Comparison of ENCODE assay signal across 8 cellular contexts in the genomic region with DNA sequence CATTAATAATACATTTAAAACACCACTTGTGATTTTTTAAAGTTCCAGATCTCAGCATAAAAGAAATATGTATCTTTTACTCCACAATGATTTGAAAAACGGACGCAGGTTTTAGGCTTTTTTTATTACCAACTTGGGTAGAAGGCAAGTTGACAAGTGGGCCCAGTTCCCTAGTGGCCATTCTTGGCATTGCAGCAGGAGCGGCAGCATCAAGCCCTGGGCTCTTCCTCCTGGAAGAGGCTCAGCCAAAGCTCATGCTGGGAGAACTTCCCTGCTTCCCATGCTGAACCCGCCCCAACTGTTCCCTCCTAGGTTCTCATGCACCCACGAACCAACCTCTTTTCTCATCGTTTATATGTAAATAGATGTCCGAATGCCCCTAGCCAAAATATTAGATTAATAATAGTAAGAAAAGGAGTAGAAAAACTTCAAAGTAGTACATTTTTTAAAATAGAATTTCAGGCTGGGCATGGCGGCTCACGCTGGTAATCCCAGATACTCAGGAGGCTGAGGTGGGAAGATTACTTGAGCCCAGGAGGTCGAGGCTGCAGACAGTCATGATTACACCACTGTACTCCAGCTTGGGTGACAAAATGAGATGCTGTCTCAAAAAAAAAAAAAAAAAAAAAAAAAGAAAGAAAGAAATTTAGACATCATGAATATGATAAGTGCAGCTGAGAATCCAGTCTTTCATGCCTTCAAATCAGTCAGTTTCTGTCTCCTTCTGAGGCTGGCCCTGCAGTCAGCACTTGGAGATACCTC. TPM values are rescaled to one million over a fixed set of nuclear protein-coding genes. Genes with fewer than 3 reads are reported as not detected.
A peak's percentile ranks its signal among the peaks of the same experiment; 100 is the strongest.
DNase-seq lines count a peak whose midpoint lies in the region; ATAC-seq and TF ChIP-seq lines count a peak whose summit lies in the region.

No MANE protein-coding gene starts in this region.

- H3K14ac ChIP-seq in IMR-90 (replicated peaks; ENCODE audit: low read depth, low read length), result no peak overlapping the region

- H3K4me2 ChIP-seq in IMR-90 (ENCODE audit: low read depth, low read length), result no peak overlapping the region

- H3K4ac ChIP-seq in IMR-90 (ENCODE audit: low read depth, low read length), result no peak overlapping the region

- no peak overlapping the region for H3K23ac ChIP-seq in IMR-90 (ENCODE audit: low read depth, low read length)

- dilution Hi-C loops in IMR-90 (cut with HindIII; ENCODE audit: low sequenced_read_pairs, unreplicated experiment), result no loop called here

- no peaks in the 10 kb centered on the region for H3K79me1 ChIP-seq in IMR-90 (ENCODE audit: low read depth in 1 of 2, low read length in 2 of 2)

- no peak overlapping the region for H4K5ac ChIP-seq in IMR-90 (ENCODE audit: low read depth, low read length)

- H2AFZ ChIP-seq in IMR-90 (replicated peaks; ENCODE audit: low read length, poor library complexity), result no peak overlapping the region

- no CpG with 5 or more reads among the region's 10 CpGs for WGBS in IMR-90 (ENCODE audit: extremely low coverage in 2 of 2, insufficient read length in 1 of 2), 2 experiments
- 44 to 45% methylated on average over 9 to 10 of the region's 10 CpGs for WGBS in esophagus squamous epithelium, 2 donors

- no peak overlapping the region for H3K4me3 ChIP-seq in cardiac muscle cell
- H3K4me3 ChIP-seq in IMR-90 (ENCODE audit: insufficient read depth, low read depth, low read length), result no peak overlapping the region
- no peak overlapping the region for H3K4me3 ChIP-seq in esophagus squamous epithelium
- H3K4me3 ChIP-seq in retinal pigment epithelial cell (ENCODE audit: low read length), result no peak overlapping the region

- peak; percentile 18; the same call in 1 of the 2 replicates for TF ChIP-seq RAD21 in IMR-90 (IDR thresholded peaks at IDR 0.05; ENCODE audit: low read length)

- no peaks in the 10 kb centered on the region for H3K4me1 ChIP-seq in cardiac muscle cell (ENCODE audit: low read depth)
- no peaks in the 10 kb centered on the region for H3K4me1 ChIP-seq in IMR-90 (ENCODE audit: control insufficient read depth, insufficient read depth, low read length)
- no peaks in the 10 kb centered on the region for H3K4me1 ChIP-seq in esophagus squamous epithelium

- no peak overlapping the region for H2BK120ac ChIP-seq in IMR-90 (ENCODE audit: low read depth, low read length)

- no peak overlapping the region for H2BK20ac ChIP-seq in IMR-90 (ENCODE audit: low read depth, low read length)

- BruUV-seq in IMR-90 (replicated peaks; lab: Mats Ljungman, UMichigan), result no TSS peak

- no peak overlapping the region for H2AK9ac ChIP-seq in IMR-90 (replicated peaks; ENCODE audit: low read depth, low read length, poor library complexity)

- peak; percentile 66; the same call in 1 of the 2 replicates for ATAC-seq in IMR-90 (ENCODE audit: low read depth)

- H2BK5ac ChIP-seq in IMR-90 (ENCODE audit: low read depth, low read length, poor library complexity, severe bottlenecking), result no peak overlapping the region

- H3K56ac ChIP-seq in IMR-90 (ENCODE audit: extremely low read depth, insufficient read depth, low read length), result no peak overlapping the region

- H3K9ac ChIP-seq in IMR-90 (ENCODE audit: low read depth, low read length), result no peak overlapping the region

- no peak for TF ChIP-seq POLR2A in IMR-90 (IDR thresholded peaks at IDR 0.05; ENCODE audit: low read depth, low read length)
- no peak for TF ChIP-seq POLR2A in esophagus squamous epithelium (IDR thresholded peaks at IDR 0.05)

- no peak overlapping the region for H2AK5ac ChIP-seq in IMR-90 (ENCODE audit: low read depth, low read length)

- no peak overlapping the region for H4K8ac ChIP-seq in IMR-90 (ENCODE audit: low read depth in 2 of 2, low read length in 2 of 2)

- H4K20me1 ChIP-seq in IMR-90 (ENCODE audit: insufficient read depth, low read length), result no peaks in the 10 kb centered on the region

- no peak overlapping the region for H4K91ac ChIP-seq in IMR-90 (ENCODE audit: insufficient read depth, low read depth, low read length)

- no peak overlapping the region for H3K18ac ChIP-seq in IMR-90 (ENCODE audit: low read depth, low read length)

- H3K27me3 ChIP-seq in cardiac muscle cell (no peaks in the 10 kb centered on the region), IMR-90 (ENCODE audit: control insufficient read depth, insufficient read depth, low read length) (peaks cover 5% of the 10 kb centered on the region), esophagus squamous epithelium (peaks cover 0 to 5% (median 0%) of the 10 kb centered on the region in 4 donors)

- H3K9me1 ChIP-seq in IMR-90 (ENCODE audit: insufficient read depth, low read length), result no peaks in the 10 kb centered on the region

- H3K27ac ChIP-seq in cardiac muscle cell (no peak overlapping the region), IMR-90 (ENCODE audit: insufficient read depth, low read length) (no peak overlapping the region), esophagus squamous epithelium (no peak overlapping the region)

- in situ Hi-C loops in IMR-90 (cut with MboI; ENCODE audit: low sequenced_read_pairs), result no loop called here

- DNase-seq in cardiac muscle cell (ENCODE audit: low read depth in 1 of 2, low spot score in 1 of 2) (peak; percentile 29 to 54), cardiac septum (ENCODE audit: low spot score) (no peak), IMR-90 (no peak), esophagus squamous epithelium (lab: John Stamatoyannopoulos, UW) (no peak), retinal pigment epithelial cell (ENCODE audit: low read depth) (no peak), NOMO-1 treated with dmso at 0.1 percent for 144 hours (lab: John Stamatoyannopoulos, UW; ENCODE audit: unreplicated experiment) (no peak), anterior cingulate cortex (lab: John Stamatoyannopoulos, UW) (no peak)
- peak; percentile 73 for DNase-seq in activated CD4-positive, alpha-beta T cell treated with anti-CD3 and anti-CD28 coated beads for 48 hours

- CTCF ChIA-PET in IMR-90 (lab: Yijun Ruan, JAX), result interaction anchor here (0.6 to 1.1 kb wide), 5 partner anchors 14 to 31 kb away, joined by 3 to 6 read pairs (median 4); partner anchors contain the start of gene MYB

- H3K9me3 ChIP-seq in cardiac muscle cell (ENCODE audit: low read depth) (no peaks in the 10 kb centered on the region), IMR-90 (ENCODE audit: control insufficient read depth, insufficient read depth, low read length) (no peaks in the 10 kb centered on the region), esophagus squamous epithelium (no peaks in the 10 kb centered on the region)

- no peak overlapping the region for H2BK15ac ChIP-seq in IMR-90 (ENCODE audit: low read depth, low read length)

- POLR2A ChIA-PET in IMR-90 (lab: Charles Lee; ENCODE audit: unreplicated experiment), result no interaction called here

- peak; percentile 73 for TF ChIP-seq CTCF in cardiac muscle cell (IDR thresholded peaks at IDR 0.05; ENCODE audit: low read depth, low read length)
- peak; percentile 43 for TF ChIP-seq CTCF in IMR-90 (conservative IDR thresholded peaks at IDR 0.05; ENCODE audit: low read depth, low read length)
- peak; percentile 23 to 70 (median 56) for TF ChIP-seq CTCF in esophagus squamous epithelium (IDR thresholded peaks at IDR 0.05)
- TF ChIP-seq CTCF in retinal pigment epithelial cell (conservative IDR thresholded peaks at IDR 0.05; ENCODE audit: low read depth, low read length), result peak; percentile 83

- H3K36me3 ChIP-seq in cardiac muscle cell (no peaks in the 10 kb centered on the region), IMR-90 (ENCODE audit: control insufficient read depth, insufficient read depth, low read length) (no peaks in the 10 kb centered on the region), esophagus squamous epithelium (no peaks in the 10 kb centered on the region)

- intact Hi-C loops in cardiac septum (cut with DNase I), result no loop called here
- intact Hi-C loops in IMR-90 (cut with micrococcal nuclease), result no loop called here
- intact Hi-C loops in esophagus squamous epithelium (cut with DNase I), result no loop called here

TF ChIP-seq in IMR-90, 13 proteins besides CTCF, POLR2A, EP300 and RAD21 (continues in another document):
- TF ChIP-seq ELK1 (IDR thresholded peaks at IDR 0.05; ENCODE audit: borderline replicate concordance, low read depth, low read length), result no peak
- no peak for TF ChIP-seq FOS (IDR thresholded peaks at IDR 0.05; ENCODE audit: low read depth, low read length)
- TF ChIP-seq MAFK (IDR thresholded peaks at IDR 0.05; ENCODE audit: low read depth, low read length), result no peak
- TF ChIP-seq, protein P1, sequence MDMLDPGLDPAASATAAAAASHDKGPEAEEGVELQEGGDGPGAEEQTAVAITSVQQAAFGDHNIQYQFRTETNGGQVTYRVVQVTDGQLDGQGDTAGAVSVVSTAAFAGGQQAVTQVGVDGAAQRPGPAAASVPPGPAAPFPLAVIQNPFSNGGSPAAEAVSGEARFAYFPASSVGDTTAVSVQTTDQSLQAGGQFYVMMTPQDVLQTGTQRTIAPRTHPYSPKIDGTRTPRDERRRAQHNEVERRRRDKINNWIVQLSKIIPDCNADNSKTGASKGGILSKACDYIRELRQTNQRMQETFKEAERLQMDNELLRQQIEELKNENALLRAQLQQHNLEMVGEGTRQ (IDR thresholded peaks at IDR 0.05; ENCODE audit: low read depth, low read length), result no peak
- no peak for TF ChIP-seq RFX5 (IDR thresholded peaks at IDR 0.05; ENCODE audit: low read depth, low read length)
- no peak for TF ChIP-seq NFE2L2 (IDR thresholded peaks at IDR 0.05; ENCODE audit: low read depth, low read length)
- TF ChIP-seq SMC3 (IDR thresholded peaks at IDR 0.05; ENCODE audit: low read depth, low read length), result no peak
- no peak for TF ChIP-seq MAZ (IDR thresholded peaks at IDR 0.05; ENCODE audit: borderline replicate concordance, low read depth, low read length)
- TF ChIP-seq MXI1 (IDR thresholded peaks at IDR 0.05; ENCODE audit: borderline replicate concordance, low read depth, low read length), result no peak
- TF ChIP-seq CHD1 (IDR thresholded peaks at IDR 0.05; ENCODE audit: low read depth, low read length), result no peak
- TF ChIP-seq BHLHE40 (IDR thresholded peaks at IDR 0.05; ENCODE audit: low read depth, low read length), result no peak

RNA-seq across cellular contexts. Expression of gene MYB, which starts 18.2 kb away (rescaled TPM):
- 0.21 and 0.56 TPM in 2 replicates for total RNA-seq in cardiac muscle cell
- 0.51 and 0.52 TPM in 2 replicates for polyA plus RNA-seq in cardiac muscle cell
- 0.24 TPM for total RNA-seq in cardiac septum
- 0.83 and 0.90 TPM in 2 replicates for total RNA-seq in IMR-90 (2012; rRNA removed)
- polyA plus RNA-seq in IMR-90 (2012; rRNA removed), result 0.22 and 0.44 TPM in 2 replicates
- 0.07 and 0.23 TPM in 2 replicates for polyA plus RNA-seq in IMR-90 (2012; cell fraction: cytosol; rRNA removed)
- 0.11 and 0.55 TPM in 2 replicates for polyA plus RNA-seq in IMR-90 (2012; cell fraction: nucleus; rRNA removed; ENCODE audit: low replicate concordance)
- total RNA-seq in esophagus squamous epithelium, result 1 to 10 TPM; 2.6 to 6.9 (median 3.1) TPM

Comparison
In these comparisons a context has a peak if more than half of its experiments do, and no peak if none do; other contexts are left out.
1. DNase-seq: peak in cardiac muscle cell (2 of 2) and activated CD4-positive, alpha-beta T cell treated with anti-CD3 and anti-CD28 coated beads for 48 hours (single experiment); none in cardiac septum (single experiment), IMR-90 (single experiment), esophagus squamous epithelium (single experiment), retinal pigment epithelial cell (single experiment), NOMO-1 treated with dmso at 0.1 percent for 144 hours (single experiment) and anterior cingulate cortex (0 of 58).
2. Peak in every context shown above with its lines, with median percentiles within 50 percentile points of each other: CTCF ChIP-seq.